Comparison of ENCODE assay signal across 1 cellular context in genomic region chr19:36139473-36140288, GRCh38.
TF ChIP-seq lines count a peak whose summit lies in the region.

CAPNS1 (plus strand) TSS chr19:36140066; CDS start chr19:36141012, 946 bp downstream.

TF ChIP-seq in HepG2, 621 proteins besides CTCF, POLR2A, EP300 and RAD21 (continued from another document and continues in another):
- peak; percentile 21; the same call in 1 of the 2 replicates for TF ChIP-seq STAT6 (CRISPR knock-in tag; IDR thresholded peaks at IDR 0.05; ENCODE audit: borderline replicate concordance)
- peak; percentile 47; the same call in 1 of the 2 replicates for TF ChIP-seq ZNF274 (CRISPR knock-in tag; IDR thresholded peaks at IDR 0.05)
- no peak for TF ChIP-seq HOXA7 (CRISPR knock-in tag; IDR thresholded peaks at IDR 0.05)
- no peak for TF ChIP-seq ATAD3A (CRISPR knock-in tag; IDR thresholded peaks at IDR 0.05)
- TF ChIP-seq RBM22 (optimal IDR thresholded peaks at IDR 0.05; ENCODE audit: low read length), result no peak
- no peak for TF ChIP-seq SIN3B (IDR thresholded peaks at IDR 0.05; ENCODE audit: low read length)
- TF ChIP-seq CENPT (CRISPR knock-in tag; IDR thresholded peaks at IDR 0.05; ENCODE audit: low read depth), result no peak
- TF ChIP-seq ZNF841 (CRISPR knock-in tag; IDR thresholded peaks at IDR 0.05; ENCODE audit: borderline replicate concordance), result no peak
- TF ChIP-seq XBP1 (CRISPR knock-in tag; IDR thresholded peaks at IDR 0.05), result no peak
- TF ChIP-seq SOX5 (CRISPR knock-in tag; IDR thresholded peaks at IDR 0.05; ENCODE audit: borderline replicate concordance), result no peak
- TF ChIP-seq SMAD1 (CRISPR knock-in tag; IDR thresholded peaks at IDR 0.05; ENCODE audit: borderline replicate concordance, low read depth), result peak; percentile 75; the same call in 1 of the 2 replicates
- TF ChIP-seq ZBTB21 (CRISPR knock-in tag; IDR thresholded peaks at IDR 0.05), result no peak
- TF ChIP-seq TBX3 (IDR thresholded peaks at IDR 0.05; ENCODE audit: borderline replicate concordance), result peak; percentile 54; the same call in 1 of the 2 replicates
- no peak for TF ChIP-seq SRSF9 (IDR thresholded peaks at IDR 0.05; ENCODE audit: borderline replicate concordance, insufficient read depth, low read depth, low read length, poor library complexity, severe bottlenecking)
- peak; percentile 98 for TF ChIP-seq AGO1 (IDR thresholded peaks at IDR 0.05; ENCODE audit: low read depth, low read length, poor library complexity, severe bottlenecking)
- no peak for TF ChIP-seq FOXK2 (IDR thresholded peaks at IDR 0.05)
- no peak for TF ChIP-seq TBP (CRISPR knock-in tag; IDR thresholded peaks at IDR 0.05)
- peak; percentile 89 for TF ChIP-seq SAP130 (CRISPR knock-in tag; IDR thresholded peaks at IDR 0.05; ENCODE audit: low read depth)
- TF ChIP-seq ZNF879 (CRISPR knock-in tag; IDR thresholded peaks at IDR 0.05), result no peak
- no peak for TF ChIP-seq SNAPC4 (CRISPR knock-in tag; IDR thresholded peaks at IDR 0.05)
- peak; percentile 58 for TF ChIP-seq CREB1 (IDR thresholded peaks at IDR 0.05)
- TF ChIP-seq CREB1 (CRISPR knock-in tag; IDR thresholded peaks at IDR 0.05), result 0 out of 2 replicates have a peak, but pooled peaks have one; percentile 40
- peak; percentile 81; the same call in 1 of the 2 replicates for TF ChIP-seq ZNF232 (CRISPR knock-in tag; IDR thresholded peaks at IDR 0.05; ENCODE audit: borderline replicate concordance)
- no peak for TF ChIP-seq ZNF576 (CRISPR knock-in tag; IDR thresholded peaks at IDR 0.05)
- TF ChIP-seq STAT5B (CRISPR knock-in tag; IDR thresholded peaks at IDR 0.05), result no peak; the same call in 1 of the 2 replicates
- 0 out of 2 replicates have a peak, but pooled peaks have one; percentile 49 for TF ChIP-seq ZNF775 (CRISPR knock-in tag; IDR thresholded peaks at IDR 0.05; ENCODE audit: borderline replicate concordance)
- TF ChIP-seq KLF16 (CRISPR knock-in tag; IDR thresholded peaks at IDR 0.05), result peak in 1 of 2 experiments; percentile 84; a peak in 2 of 4 replicates
- no peak for TF ChIP-seq RELA (CRISPR knock-in tag; IDR thresholded peaks at IDR 0.05)
- TF ChIP-seq PBX2 (CRISPR knock-in tag; IDR thresholded peaks at IDR 0.05), result no peak
- TF ChIP-seq ZNF577 (CRISPR knock-in tag; IDR thresholded peaks at IDR 0.05; ENCODE audit: borderline replicate concordance, low read depth), result no peak
- TF ChIP-seq NR2C2 (CRISPR knock-in tag; IDR thresholded peaks at IDR 0.05; ENCODE audit: borderline replicate concordance), result peak; percentile 51; the same call in 1 of the 2 replicates
- TF ChIP-seq ATF7 (IDR thresholded peaks at IDR 0.05), result no peak
- TF ChIP-seq ATF7 (CRISPR knock-in tag; IDR thresholded peaks at IDR 0.05), result no peak
- no peak; the same call in 1 of the 2 replicates for TF ChIP-seq MEIS1 (CRISPR knock-in tag; IDR thresholded peaks at IDR 0.05; ENCODE audit: borderline replicate concordance)
- peak; percentile 90 for TF ChIP-seq ZNF607 (CRISPR knock-in tag; IDR thresholded peaks at IDR 0.05; ENCODE audit: borderline replicate concordance)
- 0 out of 2 replicates have a peak, but pooled peaks have one; percentile 5 for TF ChIP-seq AHDC1 (CRISPR knock-in tag; IDR thresholded peaks at IDR 0.05; ENCODE audit: borderline replicate concordance)
- TF ChIP-seq ZFP90 (CRISPR knock-in tag; IDR thresholded peaks at IDR 0.05; ENCODE audit: borderline replicate concordance), result peak; percentile 59; the same call in 1 of the 2 replicates
- TF ChIP-seq ZNF264 (CRISPR knock-in tag; IDR thresholded peaks at IDR 0.05), result no peak; the same call in 1 of the 2 replicates
- TF ChIP-seq ZNF550 (CRISPR knock-in tag; IDR thresholded peaks at IDR 0.05; ENCODE audit: borderline replicate concordance), result 0 out of 2 replicates have a peak, but pooled peaks have one; percentile 87
- peak; percentile 81; the same call in 1 of the 2 replicates for TF ChIP-seq ZNF839 (CRISPR knock-in tag; IDR thresholded peaks at IDR 0.05; ENCODE audit: borderline replicate concordance)
- TF ChIP-seq RORA (CRISPR knock-in tag; IDR thresholded peaks at IDR 0.05), result no peak
- TF ChIP-seq ZNF563 (CRISPR knock-in tag; IDR thresholded peaks at IDR 0.05), result peak; percentile 65; the same call in 1 of the 2 replicates
- TF ChIP-seq SP2 (CRISPR knock-in tag; IDR thresholded peaks at IDR 0.05), result peak; percentile 19; the same call in 1 of the 2 replicates
- TF ChIP-seq PREB (CRISPR knock-in tag; IDR thresholded peaks at IDR 0.05), result no peak
- TF ChIP-seq ZNF704 (CRISPR knock-in tag; IDR thresholded peaks at IDR 0.05; ENCODE audit: borderline replicate concordance), result no peak
- no peak for TF ChIP-seq RBM39 (IDR thresholded peaks at IDR 0.05; ENCODE audit: low read depth, low read length, poor library complexity, severe bottlenecking)
- no peak for TF ChIP-seq SMC3 (IDR thresholded peaks at IDR 0.05; ENCODE audit: low read length)
- peak; percentile 90 for TF ChIP-seq ZNF616 (CRISPR knock-in tag; IDR thresholded peaks at IDR 0.05; ENCODE audit: low read depth)
